10 cellular contexts compared by ENCODE assay signal in genomic region chr6:56714982-56715456, GRCh38.
DNase-seq lines count a peak whose midpoint lies in the region; ATAC-seq and TF ChIP-seq lines count a peak whose summit lies in the region.
"Had no signal": no experiment of that assay in that cellular context is flagged by ENCODE, and none has a peak within 500 bp of the region (broad histone marks: within the 10 kb centered on the region; RNA-seq: fewer than 3 reads in every experiment).

No MANE protein-coding gene starts in this region.

- CTCF ChIA-PET in A673 (lab: Charles Lee): interaction anchor here (0.7 to 0.9 kb wide), 2 partner anchors 90 to 137 kb away, joined by 3 read pairs; no protein-coding TSS in a partner anchor

- POLR2A ChIA-PET in A673 (lab: Charles Lee; ENCODE audit: low non-redundant PET): no interaction called here

- intact Hi-C loops in A673 (cut with micrococcal nuclease; ENCODE audit: unreplicated experiment): loop anchor here (5.0 to 10.0 kb wide), 3 partner anchors 37 to 602 kb away; partner anchors contain the start of gene PRIM2

- DNase-seq in A673 (ENCODE audit: low spot score) (peak; percentile 97), cerebellar cortex (ENCODE audit: low spot score) (peak; percentile 40), GM19240 (ENCODE audit: insufficient read length, low spot score) (no peak), NOMO-1 treated with dmso at 0.1 percent for 144 hours (lab: John Stamatoyannopoulos, UW; ENCODE audit: unreplicated experiment) (no peak)
- DNase-seq: activated CD8-positive, alpha-beta memory T cell treated with anti-CD3 and anti-CD28 coated beads, Interleukin-2, amount 50 U/mL, for 4 hours; NCI-H2029 had no signal

- 17% methylated on average over 2 of the region's 2 CpGs for WGBS in HUES64
- 52% methylated on average over 2 of the region's 2 CpGs for WGBS in liver

- H3K36me3 ChIP-seq in A673 (ENCODE audit: insufficient read depth, low read length, poor library complexity, severe bottlenecking): no peaks in the 10 kb centered on the region
- H3K36me3 ChIP-seq in HUES64 (ENCODE audit: insufficient read depth, low read length): no peaks in the 10 kb centered on the region
- no peaks in the 10 kb centered on the region for H3K36me3 ChIP-seq in liver (ENCODE audit: control insufficient read depth in 4 of 4, insufficient read depth in 3 of 4, low read depth in 1 of 4, low read length in 3 of 4)

- H3K27ac ChIP-seq in A673 (ENCODE audit: low read depth, low read length, poor library complexity, severe bottlenecking): peak overlapping the region; percentile 33
- H3K27ac ChIP-seq in HUES64 (ENCODE audit: low read depth, low read length): peak overlapping the region; percentile 54; the same call in 1 of the 2 replicates
- H3K27ac ChIP-seq in liver (ENCODE audit: low read depth in 1 of 2, low read length in 2 of 2): peak overlapping the region; percentile 56 to 72

- no peak overlapping the region for H3K9ac ChIP-seq in HUES64 (ENCODE audit: low read depth, low read length)
- H3K9ac ChIP-seq in liver (ENCODE audit: low read depth in 1 of 2, low read length in 2 of 2): no peak overlapping the region

- peaks cover 40% of the 10 kb centered on the region for H3K4me1 ChIP-seq in A673 (ENCODE audit: insufficient read depth, low read length, poor library complexity, severe bottlenecking)
- peaks cover 60% of the 10 kb centered on the region for H3K4me1 ChIP-seq in HUES64 (ENCODE audit: insufficient read depth, low read length)
- peaks cover 3 to 23% (median 9%) of the 10 kb centered on the region in 4 donors for H3K4me1 ChIP-seq in liver (ENCODE audit: control insufficient read depth in 4 of 4, insufficient read depth in 4 of 4, low read length in 3 of 4)

- H3K4me3 ChIP-seq in A673 (ENCODE audit: low read depth, low read length, poor library complexity, severe bottlenecking) (no peak overlapping the region), HUES64 (ENCODE audit: low read length) (no peak overlapping the region), liver (ENCODE audit: low read depth in 1 of 3, low read length in 3 of 3) (no peak overlapping the region)

- no peak for TF ChIP-seq RAD21 in liver (IDR thresholded peaks at IDR 0.05)

- H3K27me3 ChIP-seq in A673 (replicated peaks; ENCODE audit: insufficient read depth, low read depth, low read length, poor library complexity): no peaks in the 10 kb centered on the region
- no peaks in the 10 kb centered on the region for H3K27me3 ChIP-seq in HUES64 (ENCODE audit: insufficient read depth, low read length)
- no peaks in the 10 kb centered on the region for H3K27me3 ChIP-seq in liver (ENCODE audit: control insufficient read depth in 4 of 4, insufficient read depth in 4 of 4, low read length in 3 of 4)

- no TSS peak for BruUV-seq in A673 (replicated peaks; lab: Mats Ljungman, UMichigan)

- TF ChIP-seq CTCF in A673 (conservative IDR thresholded peaks at IDR 0.05; ENCODE audit: low read depth, low read length): no peak
- TF ChIP-seq CTCF in liver (IDR thresholded peaks at IDR 0.05; ENCODE audit: low read depth, low read length, missing input control): no peak

- H3K9me3 ChIP-seq in A673 (ENCODE audit: low read depth, low read length, poor library complexity, severe bottlenecking) (no peaks in the 10 kb centered on the region), HUES64 (ENCODE audit: insufficient read depth, low read depth, low read length) (peaks cover 14% of the 10 kb centered on the region; the same call in 1 of the 2 replicates), liver (ENCODE audit: control insufficient read depth in 4 of 4, low read length in 3 of 4) (no peaks in the 10 kb centered on the region)

- ATAC-seq in GM21367 (IDR thresholded peaks at IDR 0.05; ENCODE audit: unreplicated experiment) (no peak), HG03045 (IDR thresholded peaks at IDR 0.05; ENCODE audit: unreplicated experiment) (no peak)

TF ChIP-seq in liver, 16 proteins besides CTCF, POLR2A, EP300 and RAD21:
- TF ChIP-seq SP1 (IDR thresholded peaks at IDR 0.05): no peak
- no peak for TF ChIP-seq ATF3 (IDR thresholded peaks at IDR 0.05)
- no peak for TF ChIP-seq HNF4G (IDR thresholded peaks at IDR 0.05)
- TF ChIP-seq NR2F2 (IDR thresholded peaks at IDR 0.05): no peak
- no peak for TF ChIP-seq EGR1 (IDR thresholded peaks at IDR 0.05; ENCODE audit: low read depth in 2 of 2)
- TF ChIP-seq FOXA1 (IDR thresholded peaks at IDR 0.05): no peak
- no peak for TF ChIP-seq GABPA (IDR thresholded peaks at IDR 0.05 in 1 of 2, conservative IDR thresholded peaks at IDR 0.05 in 1 of 2)
- TF ChIP-seq HNF4A (conservative IDR thresholded peaks at IDR 0.05): peak in 1 of 2 donors; percentile 12
- peak; percentile 18 to 65 for TF ChIP-seq JUND (IDR thresholded peaks at IDR 0.05)
- TF ChIP-seq RXRA (IDR thresholded peaks at IDR 0.05): peak in 1 of 2 donors; percentile 39
- peak; percentile 14 for TF ChIP-seq YY1 (IDR thresholded peaks at IDR 0.05)
- no peak for TF ChIP-seq FOXA2 (IDR thresholded peaks at IDR 0.05)
- no peak for TF ChIP-seq ZBTB33 (IDR thresholded peaks at IDR 0.05)
- TF ChIP-seq TAF1 (conservative IDR thresholded peaks at IDR 0.05): no peak
- no peak for TF ChIP-seq MAX (IDR thresholded peaks at IDR 0.05)
- no peak for TF ChIP-seq REST (IDR thresholded peaks at IDR 0.05)

Comparison
In these comparisons a context has a peak if more than half of its experiments do, and no peak if none do; other contexts are left out.
1. DNase-seq: peak in A673 (single experiment) and cerebellar cortex (single experiment); none in GM19240 (single experiment) and NOMO-1 treated with dmso at 0.1 percent for 144 hours (single experiment).
2. Peak in every context shown above with its lines, with median percentiles within 50 percentile points of each other: H3K27ac ChIP-seq.